In genomic region chr18:23438608-23439366, GRCh38 we compare ENCODE assay signal across 14 cellular contexts. TPM values are rescaled to one million over a fixed set of nuclear protein-coding genes. Genes with fewer than 3 reads are reported as not detected.
DNase-seq lines count a peak whose midpoint lies in the region; TF ChIP-seq lines count a peak whose summit lies in the region.
"Had no signal": no experiment of that assay in that cellular context is flagged by ENCODE, and none has a peak within 500 bp of the region (broad histone marks: within the 10 kb centered on the region; RNA-seq: fewer than 3 reads in every experiment).

No MANE protein-coding gene starts in this region.

- H3K79me2 ChIP-seq in MM.1S (ENCODE audit: low read length): peaks cover 7% of the 10 kb centered on the region; the same call in 1 of the 2 replicates
- peaks cover 6% of the 10 kb centered on the region for H3K79me2 ChIP-seq in mammary epithelial cell (ENCODE audit: insufficient read depth, low read length)

- no peak overlapping the region for H2BK120ac ChIP-seq in neuronal stem cell (ENCODE audit: low read depth, low read length)

- no peaks in the 10 kb centered on the region for H3K4me1 Mint-ChIP-seq in Caco-2 (ENCODE audit: low read depth, unreplicated experiment)

- H3K9me2 ChIP-seq in MM.1S (replicated peaks; ENCODE audit: insufficient read depth, low read length): no peaks in the 10 kb centered on the region

- no peak overlapping the region for H3K23ac ChIP-seq in neuronal stem cell (ENCODE audit: low read depth, low read length, poor library complexity)

- H3K4me2 ChIP-seq in MM.1S (ENCODE audit: low read depth, low read length) (peak overlapping the region; percentile 85), mammary epithelial cell (ENCODE audit: insufficient read depth, low read depth, low read length) (no peak overlapping the region), neuronal stem cell (ENCODE audit: insufficient read depth, low read length, poor library complexity, severe bottlenecking) (no peak overlapping the region)

- H3K9ac ChIP-seq in MM.1S (ENCODE audit: low read length): no peak overlapping the region
- no peak overlapping the region for H3K9ac ChIP-seq in mammary epithelial cell (ENCODE audit: insufficient read depth, low read length)
- no peak overlapping the region for H3K9ac ChIP-seq in neuronal stem cell (ENCODE audit: low read depth, low read length, poor library complexity)

- POLR2A ChIA-PET in Caco-2 (lab: Charles Lee): no interaction called here

- CTCF ChIA-PET in Caco-2 (lab: Charles Lee) (no interaction called here), mammary epithelial cell (lab: Charles Lee; ENCODE audit: low non-redundant PET) (no interaction called here)

- H3K27ac ChIP-seq in MM.1S (ENCODE audit: low read length) (no peak overlapping the region), mammary epithelial cell (ENCODE audit: insufficient read depth, low read depth, low read length) (no peak overlapping the region), neuronal stem cell (replicated peaks; ENCODE audit: low read length) (no peak overlapping the region)
- H3K27ac ChIP-seq: SK-N-MC had no signal

- BruUV-seq in Caco-2 (replicated peaks; lab: Mats Ljungman, UMichigan) (no TSS peak), mammary epithelial cell (replicated peaks; lab: Mats Ljungman, UMichigan) (no TSS peak)

- H3K27me3 ChIP-seq in Caco-2 (replicated peaks; ENCODE audit: control insufficient read depth, insufficient read depth, low read length) (no peaks in the 10 kb centered on the region), MM.1S (replicated peaks; ENCODE audit: insufficient read depth, low read length) (no peaks in the 10 kb centered on the region), mammary epithelial cell (ENCODE audit: insufficient read depth, low read length) (no peaks in the 10 kb centered on the region), neuronal stem cell (ENCODE audit: control insufficient read depth in 3 of 3, insufficient read depth in 3 of 3, low read depth in 1 of 3, low read length in 3 of 3) (peaks cover 0 to 8% (median 0%) of the 10 kb centered on the region in 3 experiments)
- H3K27me3 ChIP-seq: esophagus squamous epithelium, left lung had no signal

- H4K8ac ChIP-seq in neuronal stem cell (ENCODE audit: low read depth, low read length): no peak overlapping the region

- H3K9me3 Mint-ChIP-seq in Caco-2 (ENCODE audit: unreplicated experiment): no peaks in the 10 kb centered on the region

- no peak overlapping the region for H3K27ac Mint-ChIP-seq in Caco-2 (ENCODE audit: unreplicated experiment)

- H2BK5ac ChIP-seq in neuronal stem cell (ENCODE audit: low read length): no peak overlapping the region

- peak overlapping the region; percentile 77 for H3K4me3 Mint-ChIP-seq in Caco-2 (ENCODE audit: unreplicated experiment)

- H3K79me1 ChIP-seq in neuronal stem cell (ENCODE audit: low read depth, low read length): no peaks in the 10 kb centered on the region

- H2BK15ac ChIP-seq in neuronal stem cell (ENCODE audit: low read length): no peak overlapping the region

- intact Hi-C loops in Caco-2 (cut with micrococcal nuclease; ENCODE audit: unreplicated experiment) (no loop called here), mammary epithelial cell (cut with micrococcal nuclease) (no loop called here)

- TF ChIP-seq CTCF in Caco-2 (IDR thresholded peaks at IDR 0.05; ENCODE audit: insufficient read depth in 1 of 2, low read depth in 1 of 2, low read length in 1 of 2, severe bottlenecking in 1 of 2, unreplicated experiment in 1 of 2): no peak
- no peak for TF ChIP-seq CTCF in MM.1S (IDR thresholded peaks at IDR 0.05; ENCODE audit: low read length)
- no peak for TF ChIP-seq CTCF in mammary epithelial cell (conservative IDR thresholded peaks at IDR 0.05 in 1 of 2, IDR thresholded peaks at IDR 0.05 in 1 of 2; ENCODE audit: extremely low read depth in 1 of 2, insufficient read depth in 1 of 2, low read depth in 1 of 2, low read length in 2 of 2)

- H4K91ac ChIP-seq in neuronal stem cell (ENCODE audit: low read depth, low read length, poor library complexity): no peak overlapping the region

- no peak for DNase-seq in Caco-2
- no peak for DNase-seq in MM.1S
- no peak for DNase-seq in mammary epithelial cell
- DNase-seq in neuronal stem cell (ENCODE audit: low spot score): no peak
- DNase-seq in NCI-H2196 (lab: John Stamatoyannopoulos, UW; ENCODE audit: unreplicated experiment): no peak
- DNase-seq in NCI-H1694 (lab: John Stamatoyannopoulos, UW): no peak
- no peak for DNase-seq in T1000 (lab: John Stamatoyannopoulos, UW)
- no peak for DNase-seq in NOMO-1 (lab: John Stamatoyannopoulos, UW; ENCODE audit: unreplicated experiment in 2 of 2)
- DNase-seq: activated naive CD4-positive, alpha-beta T cell; esophagus squamous epithelium; GDM1; left lung; stimulated activated naive CD4-positive, alpha-beta T cell treated with Interleukin-2 at 50 U/mL for 16 hours had no signal

- H3K4me3 ChIP-seq in Caco-2 (ENCODE audit: low read depth, low read length): no peak overlapping the region
- peak overlapping the region; percentile 96; the same call in 1 of the 2 replicates for H3K4me3 ChIP-seq in MM.1S (ENCODE audit: low read length)
- no peak overlapping the region for H3K4me3 ChIP-seq in mammary epithelial cell (replicated peaks in 1 of 3; ENCODE audit: insufficient read depth in 1 of 3, low read depth in 2 of 3, low read length in 3 of 3)
- H3K4me3 ChIP-seq in neuronal stem cell (ENCODE audit: low read length in 2 of 2): no peak overlapping the region

- H3K4me1 ChIP-seq in Caco-2 (no peaks in the 10 kb centered on the region), MM.1S (ENCODE audit: low read length) (0 out of 2 replicates have a peak, but pooled peaks cover 12% of the 10 kb centered on the region), mammary epithelial cell (ENCODE audit: insufficient read depth, low read length) (peaks cover 3% of the 10 kb centered on the region), neuronal stem cell (ENCODE audit: control insufficient read depth in 2 of 2, insufficient read depth in 1 of 2, low read depth in 1 of 2, low read length in 2 of 2) (peaks cover 3 to 9% of the 10 kb centered on the region in 2 donors)

- dilution Hi-C loops in mammary epithelial cell (cut with HindIII; ENCODE audit: low sequenced_read_pairs): no loop called here

- in situ Hi-C loops in mammary epithelial cell (cut with MboI; ENCODE audit: low sequenced_read_pairs in 2 of 2): no loop called here

- no peaks in the 10 kb centered on the region for H3K9me3 ChIP-seq in Caco-2
- H3K9me3 ChIP-seq in MM.1S (replicated peaks; ENCODE audit: insufficient read depth, low read length): no peaks in the 10 kb centered on the region
- no peaks in the 10 kb centered on the region for H3K9me3 ChIP-seq in mammary epithelial cell (replicated peaks; ENCODE audit: insufficient read depth, low read length)
- peaks cover 0 to 3% of the 10 kb centered on the region in 2 donors for H3K9me3 ChIP-seq in neuronal stem cell (replicated peaks in 1 of 2; ENCODE audit: control insufficient read depth in 2 of 2, insufficient read depth in 1 of 2, low read depth in 1 of 2, low read length in 2 of 2)
- H3K9me3 ChIP-seq: esophagus squamous epithelium, left lung had no signal

- peak overlapping the region; percentile 98 for H2AFZ ChIP-seq in MM.1S (ENCODE audit: low read length)
- peak overlapping the region; percentile 99 for H2AFZ ChIP-seq in mammary epithelial cell (ENCODE audit: low read depth, low read length)
- H2AFZ ChIP-seq in neuronal stem cell (ENCODE audit: low read length): peak overlapping the region; percentile 97

- H3K36me3 ChIP-seq in Caco-2 (ENCODE audit: control insufficient read depth, insufficient read depth, low read length): no peaks in the 10 kb centered on the region
- no peaks in the 10 kb centered on the region for H3K36me3 ChIP-seq in MM.1S (replicated peaks; ENCODE audit: insufficient read depth, low read length)
- peaks cover 2% of the 10 kb centered on the region for H3K36me3 ChIP-seq in mammary epithelial cell (ENCODE audit: insufficient read depth, low read length)
- no peaks in the 10 kb centered on the region for H3K36me3 ChIP-seq in neuronal stem cell (replicated peaks in 1 of 2; ENCODE audit: control insufficient read depth in 2 of 2, insufficient read depth in 2 of 2, low read length in 2 of 2)
- H3K36me3 ChIP-seq: esophagus squamous epithelium, left lung had no signal

- H3K18ac ChIP-seq in neuronal stem cell (ENCODE audit: low read length): no peak overlapping the region

- H4K20me1 ChIP-seq in MM.1S (ENCODE audit: insufficient read depth, low read length) (no peaks in the 10 kb centered on the region), mammary epithelial cell (ENCODE audit: insufficient read depth, low read length) (no peaks in the 10 kb centered on the region)

- WGBS in mammary epithelial cell (ENCODE audit: low coverage, missing lambda C conversion rate): 69% methylated on average over 11 of the region's 11 CpGs
- WGBS in neuronal stem cell (ENCODE audit: extremely low coverage in 2 of 2, insufficient read length in 2 of 2, insufficient replicate concordance in 1 of 2), 2 donors: no CpG with 5 or more reads among the region's 11 CpGs

- H3K36me3 Mint-ChIP-seq in Caco-2 (ENCODE audit: insufficient read depth, unreplicated experiment): no peaks in the 10 kb centered on the region

- no peak overlapping the region for H3K14ac ChIP-seq in neuronal stem cell (ENCODE audit: low read length)

- H3F3A ChIP-seq in MM.1S (ENCODE audit: insufficient read depth, low read length): 0 out of 2 replicates have a peak, but pooled peaks cover 2% of the 10 kb centered on the region

- H3K27me3 Mint-ChIP-seq in Caco-2 (ENCODE audit: insufficient read depth, unreplicated experiment): no peaks in the 10 kb centered on the region

- H2AK5ac ChIP-seq in neuronal stem cell (ENCODE audit: low read depth, low read length): no peak overlapping the region

- H3K4ac ChIP-seq in neuronal stem cell (ENCODE audit: low read length): no peak overlapping the region

- H2BK12ac ChIP-seq in neuronal stem cell (ENCODE audit: low read length): no peak overlapping the region

RNA-seq across cellular contexts. Expression of gene RIOK3, which starts 14.3 kb away (rescaled TPM):
- total RNA-seq in Caco-2 (2022) (28.1 and 32.4 TPM in 2 replicates), mammary epithelial cell (100 to 1,000 TPM in 1 of 2 donors, 10 to 100 TPM in 1; 94.1 to 128 TPM)
- 27.5 TPM for polyA plus RNA-seq in mammary epithelial cell
- polyA minus RNA-seq in mammary epithelial cell: 28.1 TPM
- 18.9 TPM for polyA plus RNA-seq in neuronal stem cell (2013, experiment 1 of 2)
- 20.2 TPM for polyA plus RNA-seq in neuronal stem cell (2013, experiment 2 of 2)
